ENCODE assay signal across 9 cellular contexts in genomic region chr12:24821691-24822090, GRCh38.
DNase-seq lines count a peak whose midpoint lies in the region; ATAC-seq, FAIRE-seq and TF ChIP-seq lines count a peak whose summit lies in the region.
"Had no signal": no experiment of that assay in that cellular context is flagged by ENCODE, and none has a peak within 500 bp of the region (broad histone marks: within the 10 kb centered on the region; RNA-seq: fewer than 3 reads in every experiment).

No MANE protein-coding gene starts in this region.

- peaks cover 31% of the 10 kb centered on the region for H3K4me1 Mint-ChIP-seq in astrocyte (ENCODE audit: low read depth, unreplicated experiment)

- peak overlapping the region; percentile 11 for H3K27ac Mint-ChIP-seq in astrocyte (ENCODE audit: unreplicated experiment)

- peak overlapping the region; percentile 74 for H3K4me2 ChIP-seq in astrocyte (ENCODE audit: low read length)

- peak overlapping the region; percentile 35 for H3K9ac ChIP-seq in astrocyte (ENCODE audit: low read length)

- no peaks in the 10 kb centered on the region for H3K79me2 ChIP-seq in astrocyte (ENCODE audit: insufficient read depth, low read length)

- DNase-seq in AG04450 (ENCODE audit: low read depth, low spot score) (no peak), astrocyte (ENCODE audit: low read depth) (peak; percentile 84), caudate nucleus (lab: John Stamatoyannopoulos, UW) (no peak), NCI-H2196 (lab: John Stamatoyannopoulos, UW; ENCODE audit: unreplicated experiment) (no peak), COLO668 (lab: John Stamatoyannopoulos, UW; ENCODE audit: unreplicated experiment) (no peak), HuH-7.5 (ENCODE audit: low spot score) (no peak)
- DNase-seq: left cardiac atrium had no signal

- TF ChIP-seq CTCF in AG04450 (IDR thresholded peaks at IDR 0.05; ENCODE audit: low read depth, low read length), result no peak
- TF ChIP-seq CTCF in astrocyte (IDR thresholded peaks at IDR 0.05; ENCODE audit: insufficient read depth, low read depth, low read length), result no peak

- peaks cover 3% of the 10 kb centered on the region for H4K20me1 ChIP-seq in astrocyte (ENCODE audit: insufficient read depth, low read length)

- CTCF ChIA-PET in AG04450 (lab: Charles Lee), result no interaction called here

- H3K4me3 ChIP-seq in AG04450 (ENCODE audit: low read depth, low read length) (no peak overlapping the region), astrocyte (ENCODE audit: insufficient read depth, low read depth, low read length) (peak overlapping the region; percentile 19)

- H3K36me3 ChIP-seq in astrocyte (ENCODE audit: insufficient read depth, low read length), result peaks cover 29% of the 10 kb centered on the region

- H3K9me3 Mint-ChIP-seq in astrocyte (ENCODE audit: unreplicated experiment), result no peaks in the 10 kb centered on the region

- H2AFZ ChIP-seq in astrocyte (ENCODE audit: low read depth, low read length), result no peak overlapping the region

- ATAC-seq in GM19035 (IDR thresholded peaks at IDR 0.05; ENCODE audit: unreplicated experiment) (peak; percentile 54), HG03039 (IDR thresholded peaks at IDR 0.05; ENCODE audit: unreplicated experiment) (peak; percentile 66)

- H3K4me1 ChIP-seq in astrocyte (ENCODE audit: insufficient read depth, low read length), result peaks cover 20% of the 10 kb centered on the region

- H3K36me3 Mint-ChIP-seq in astrocyte (ENCODE audit: low read depth, unreplicated experiment), result peaks cover 23% of the 10 kb centered on the region

- POLR2A ChIA-PET in AG04450 (lab: Yijun Ruan, JAX), result no interaction called here

- H3K27ac ChIP-seq in AG04450 (ENCODE audit: low read depth, low read length), result peak overlapping the region; percentile 62
- H3K27ac ChIP-seq in astrocyte (ENCODE audit: low read depth, low read length), result peak overlapping the region; percentile 69
- no peak overlapping the region for H3K27ac ChIP-seq in caudate nucleus (ENCODE audit: low read depth, low read length)

- no peak for FAIRE-seq in astrocyte (lab: Jason Lieb, UNC)

- H3K27me3 ChIP-seq in AG04450 (ENCODE audit: control insufficient read depth, insufficient read depth, low read length) (no peaks in the 10 kb centered on the region), astrocyte (ENCODE audit: insufficient read depth, low read length) (no peaks in the 10 kb centered on the region)

- H3K9me3 ChIP-seq in AG04450 (ENCODE audit: control insufficient read depth, insufficient read depth, low read length) (no peaks in the 10 kb centered on the region), astrocyte (ENCODE audit: insufficient read depth, low read depth, low read length) (no peaks in the 10 kb centered on the region)

- H3K4me3 Mint-ChIP-seq in astrocyte (ENCODE audit: unreplicated experiment), result no peak overlapping the region

- H3K27me3 Mint-ChIP-seq in astrocyte (ENCODE audit: low read depth, unreplicated experiment), result no peaks in the 10 kb centered on the region
